ENCODE assay signal across 11 cellular contexts in genomic region chr2:236643480-236643879, GRCh38.
DNase-seq lines count a peak whose midpoint lies in the region; FAIRE-seq and TF ChIP-seq lines count a peak whose summit lies in the region.
"Had no signal": no experiment of that assay in that cellular context is flagged by ENCODE, and none has a peak within 500 bp of the region (broad histone marks: within the 10 kb centered on the region; RNA-seq: fewer than 3 reads in every experiment).

No MANE protein-coding gene starts in this region.

- H3K36me3 ChIP-seq in Peyer's patch (no peaks in the 10 kb centered on the region), muscle layer of duodenum (ENCODE audit: control insufficient read depth in 1 of 2, insufficient read depth in 2 of 2, low read length in 2 of 2) (peaks cover 0 to 4% of the 10 kb centered on the region in 2 donors), thymus (ENCODE audit: control insufficient read depth, insufficient read depth) (no peaks in the 10 kb centered on the region), small intestine (ENCODE audit: control insufficient read depth in 2 of 2, insufficient read depth in 2 of 2, low read length in 2 of 2) (no peaks in the 10 kb centered on the region)
- H3K36me3 ChIP-seq: BLaER1, prostate gland had no signal

- no peaks in the 10 kb centered on the region for H3K4me1 ChIP-seq in Peyer's patch
- no peaks in the 10 kb centered on the region for H3K4me1 ChIP-seq in muscle layer of duodenum (ENCODE audit: control insufficient read depth in 1 of 2, insufficient read depth in 2 of 2, low read length in 2 of 2)
- no peaks in the 10 kb centered on the region for H3K4me1 ChIP-seq in thymus (ENCODE audit: control insufficient read depth, insufficient read depth, low read length)
- H3K4me1 ChIP-seq in small intestine (ENCODE audit: control insufficient read depth in 2 of 2, insufficient read depth in 1 of 2, low read depth in 1 of 2, low read length in 1 of 2) = no peaks in the 10 kb centered on the region
- H3K4me1 ChIP-seq: BLaER1, prostate gland had no signal

- H3K4me3 ChIP-seq in Peyer's patch (no peak overlapping the region), muscle layer of duodenum (ENCODE audit: low read depth in 1 of 2, low read length in 2 of 2) (no peak overlapping the region), thymus (ENCODE audit: low read length) (no peak overlapping the region), small intestine (ENCODE audit: low read depth in 1 of 2, low read length in 2 of 2) (no peak overlapping the region)
- H3K4me3 ChIP-seq: BLaER1, prostate gland had no signal

- DNase-seq in Peyer's patch = peak in 2 of 3 donors; percentile 22 to 26
- DNase-seq in ecto neural progenitor cell (ENCODE audit: low spot score) = peak; percentile 8
- no peak for DNase-seq in cortex of kidney (lab: John Stamatoyannopoulos, UW)
- no peak for DNase-seq in RPMI8226
- DNase-seq in small intestine = no peak
- DNase-seq: NCI-H1092, NCI-H526 treated with DMSO at 0.1 percent for 48 hours had no signal

- H3K27me3 ChIP-seq in Peyer's patch (no peaks in the 10 kb centered on the region), muscle layer of duodenum (ENCODE audit: low read depth, low read length) (no peaks in the 10 kb centered on the region), thymus (ENCODE audit: control insufficient read depth, insufficient read depth) (no peaks in the 10 kb centered on the region), small intestine (ENCODE audit: control insufficient read depth in 2 of 2, insufficient read depth in 2 of 2, low read length in 2 of 2) (no peaks in the 10 kb centered on the region)
- H3K27me3 ChIP-seq: BLaER1 had no signal

- no peak for TF ChIP-seq CTCF in Peyer's patch (IDR thresholded peaks at IDR 0.05)

- FAIRE-seq in small intestine (lab: Jason Lieb, UNC) = no peak

- H3K27ac ChIP-seq in Peyer's patch = peak overlapping the region; percentile 33 to 77 (median 61)
- H3K27ac ChIP-seq in muscle layer of duodenum (ENCODE audit: low read length) = peak overlapping the region; percentile 63
- peak overlapping the region; percentile 21 for H3K27ac ChIP-seq in thymus (ENCODE audit: low read depth)
- H3K27ac ChIP-seq in small intestine (ENCODE audit: low read depth in 1 of 2, low read length in 1 of 2) = peak overlapping the region in 1 of 2 donors; percentile 70
- H3K27ac ChIP-seq: BLaER1 had no signal

- H3K9me3 ChIP-seq in Peyer's patch = no peaks in the 10 kb centered on the region
- peaks cover 0 to 6% of the 10 kb centered on the region in 2 donors for H3K9me3 ChIP-seq in muscle layer of duodenum (ENCODE audit: control insufficient read depth in 1 of 2, low read length in 2 of 2)
- no peaks in the 10 kb centered on the region for H3K9me3 ChIP-seq in thymus (ENCODE audit: control insufficient read depth)
- no peaks in the 10 kb centered on the region for H3K9me3 ChIP-seq in small intestine (ENCODE audit: control insufficient read depth, low read depth)
- H3K9me3 ChIP-seq: prostate gland had no signal

- TF ChIP-seq POLR2A in Peyer's patch (IDR thresholded peaks at IDR 0.05) = no peak

- WGBS in thymus = 93% methylated on average over 8 of the region's 8 CpGs
- 85 to 91% (median 88%) methylated on average over 8 of the region's 8 CpGs for WGBS in small intestine, 3 donors

Comparison
In these comparisons a context has a peak if more than half of its experiments do, and no peak if none do; other contexts are left out.
1. DNase-seq: peak in Peyer's patch (2 of 3) and ecto neural progenitor cell (single experiment); none in cortex of kidney (single experiment), RPMI8226 (single experiment) and small intestine (single experiment).